Comparison of ENCODE assay signal across 11 cellular contexts in genomic region chr1:92399076-92399475, GRCh38.
A peak's percentile ranks its signal among the peaks of the same experiment; 100 is the strongest.
DNase-seq lines count a peak whose midpoint lies in the region; ATAC-seq and TF ChIP-seq lines count a peak whose summit lies in the region.
"Had no signal": no experiment of that assay in that cellular context is flagged by ENCODE, and none has a peak within 500 bp of the region (broad histone marks: within the 10 kb centered on the region; RNA-seq: fewer than 3 reads in every experiment).

No MANE protein-coding gene starts in this region.

- intact Hi-C loops in PC-3 (cut with micrococcal nuclease): no loop called here

- H3K4me2 ChIP-seq in PC-3 (ENCODE audit: low read length) (no peak overlapping the region), mesendoderm (ENCODE audit: low read length) (no peak overlapping the region)

- POLR2A ChIA-PET in PC-3 (lab: Charles Lee; ENCODE audit: unreplicated experiment): no interaction called here

- TF ChIP-seq CTCF in fibroblast of the aortic adventitia (IDR thresholded peaks at IDR 0.05; ENCODE audit: insufficient read depth, low read length) (no peak), PC-3 (conservative IDR thresholded peaks at IDR 0.05; ENCODE audit: low read depth, low read length) (no peak), brain microvascular endothelial cell (IDR thresholded peaks at IDR 0.05; ENCODE audit: low read depth, low read length, missing control alignments) (no peak)

- H3K23ac ChIP-seq in mesendoderm (ENCODE audit: low read length): no peak overlapping the region

- no peaks in the 10 kb centered on the region for H4K20me1 ChIP-seq in PC-3 (ENCODE audit: low read length)

- DNase-seq in fibroblast of the aortic adventitia (ENCODE audit: low read depth) (peak; percentile 6), PC-3 (no peak), mesendoderm (no peak), brain microvascular endothelial cell (no peak), NCI-H2227 treated with DMSO at 0.1 percent for 48 hours (lab: John Stamatoyannopoulos, UW) (no peak)
- DNase-seq: activated naive CD8-positive, alpha-beta T cell treated with anti-CD3 and anti-CD28 coated beads for 36 hours; lower lobe of right lung; spleen had no signal

- H2BK15ac ChIP-seq in mesendoderm (replicated peaks; ENCODE audit: low read depth): no peak overlapping the region

- H3K27me3 ChIP-seq in PC-3 (ENCODE audit: low read length) (no peaks in the 10 kb centered on the region), mesendoderm (ENCODE audit: insufficient read depth, low read length, poor library complexity) (no peaks in the 10 kb centered on the region), brain microvascular endothelial cell (replicated peaks) (no peaks in the 10 kb centered on the region)
- H3K27me3 ChIP-seq: spleen had no signal

- in situ Hi-C loops in brain microvascular endothelial cell (cut with HindIII; ENCODE audit: low pct_ligation_motif_present, low sequenced_read_pairs): no loop called here

- CTCF ChIA-PET in PC-3 (lab: Charles Lee): no interaction called here

- H3K79me1 ChIP-seq in mesendoderm (ENCODE audit: low read length): no peaks in the 10 kb centered on the region

- H2AFZ ChIP-seq in PC-3 (ENCODE audit: low read length): no peak overlapping the region

- H2BK120ac ChIP-seq in mesendoderm (ENCODE audit: low read depth, low read length): no peak overlapping the region

- no peaks in the 10 kb centered on the region for H3K36me3 ChIP-seq in PC-3 (ENCODE audit: low read depth, low read length)
- no peaks in the 10 kb centered on the region for H3K36me3 ChIP-seq in mesendoderm (ENCODE audit: control insufficient read depth, insufficient read depth, low read length)
- no peaks in the 10 kb centered on the region for H3K36me3 ChIP-seq in brain microvascular endothelial cell (replicated peaks)
- H3K36me3 ChIP-seq: lower lobe of right lung, spleen had no signal

- no peak overlapping the region for H3K18ac ChIP-seq in mesendoderm (ENCODE audit: low read length)

- H3K9me2 ChIP-seq in PC-3 (replicated peaks; ENCODE audit: low read length): no peaks in the 10 kb centered on the region

- no peaks in the 10 kb centered on the region for H3F3A ChIP-seq in PC-3 (ENCODE audit: low read length, unreplicated experiment)

- no peak overlapping the region for H3K56ac ChIP-seq in mesendoderm (ENCODE audit: low read length)

- no peak overlapping the region for H2AK5ac ChIP-seq in mesendoderm (ENCODE audit: low read length)

- H3K4me3 ChIP-seq in fibroblast of the aortic adventitia (ENCODE audit: low read depth, low read length) (no peak overlapping the region), PC-3 (ENCODE audit: low read length) (no peak overlapping the region), mesendoderm (ENCODE audit: low read length) (no peak overlapping the region), brain microvascular endothelial cell (ENCODE audit: low read depth, low read length) (no peak overlapping the region)
- H3K4me3 ChIP-seq: lower lobe of right lung, spleen had no signal

- H3K9ac ChIP-seq in PC-3 (ENCODE audit: low read length) (no peak overlapping the region), mesendoderm (ENCODE audit: low read length) (no peak overlapping the region)

- H3K9me3 ChIP-seq in PC-3 (ENCODE audit: low read length): no peaks in the 10 kb centered on the region

- H4K8ac ChIP-seq in mesendoderm (ENCODE audit: low read depth, low read length): no peak overlapping the region

- H3K79me2 ChIP-seq in PC-3 (ENCODE audit: low read length): no peaks in the 10 kb centered on the region
- no peaks in the 10 kb centered on the region for H3K79me2 ChIP-seq in mesendoderm (ENCODE audit: control insufficient read depth, insufficient read depth, low read length)

- no TSS peak for BruUV-seq in PC-3 (replicated peaks; lab: Mats Ljungman, UMichigan)

- H3K27ac ChIP-seq in PC-3 (ENCODE audit: low read length) (no peak overlapping the region), mesendoderm (ENCODE audit: low read depth, low read length) (no peak overlapping the region), brain microvascular endothelial cell (no peak overlapping the region)
- H3K27ac ChIP-seq: lower lobe of right lung, spleen had no signal

- no peak overlapping the region for H4K5ac ChIP-seq in mesendoderm (ENCODE audit: low read length)

- no peak overlapping the region for H2BK5ac ChIP-seq in mesendoderm (ENCODE audit: low read length)

- ATAC-seq in GM18868 (IDR thresholded peaks at IDR 0.05; ENCODE audit: unreplicated experiment) (peak; percentile 94), GM21737 (IDR thresholded peaks at IDR 0.05; ENCODE audit: unreplicated experiment) (peak; percentile 89), HG03442 (IDR thresholded peaks at IDR 0.05; ENCODE audit: unreplicated experiment) (peak; percentile 93), PC-3 (no peak)
- ATAC-seq: lower lobe of right lung had no signal

- H3K4ac ChIP-seq in mesendoderm (ENCODE audit: low read depth, low read length): no peak overlapping the region

- H3K4me1 ChIP-seq in PC-3 (ENCODE audit: insufficient read depth, low read length): no peaks in the 10 kb centered on the region
- H3K4me1 ChIP-seq in mesendoderm (ENCODE audit: control insufficient read depth, low read depth, low read length): no peaks in the 10 kb centered on the region
- H3K4me1 ChIP-seq: lower lobe of right lung had no signal
